8 cellular contexts compared by ENCODE assay signal in the genomic region with DNA sequence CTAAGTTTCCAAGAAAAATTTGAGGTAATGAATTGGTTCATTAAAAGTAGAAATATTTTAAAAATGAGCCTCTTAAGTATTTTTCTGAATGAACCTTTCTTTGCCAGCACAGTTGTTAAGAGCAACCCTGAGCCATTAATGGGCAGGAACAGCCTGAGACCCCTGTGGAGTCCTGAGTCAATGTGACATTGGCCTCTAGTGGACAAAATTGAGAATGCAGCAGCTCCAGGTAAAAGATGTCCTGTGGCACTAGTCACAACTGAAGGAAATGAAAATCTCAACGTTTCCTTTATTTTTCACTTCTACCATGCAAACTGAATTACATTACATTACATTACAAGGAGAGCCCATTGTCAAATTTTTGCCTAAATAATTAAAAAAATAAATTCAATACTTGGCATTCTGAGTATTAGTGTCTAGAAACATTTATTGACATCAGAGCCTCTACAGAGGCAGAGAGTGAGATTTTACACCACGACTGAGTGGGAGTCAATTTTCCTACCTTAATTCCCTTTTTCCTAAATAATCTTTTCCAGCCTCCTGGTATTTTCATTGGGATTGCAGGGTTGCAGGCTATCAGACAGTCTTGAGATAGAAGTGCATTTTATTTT.
A peak's percentile ranks its signal among the peaks of the same experiment; 100 is the strongest.
DNase-seq lines count a peak whose midpoint lies in the region; ATAC-seq lines count a peak whose summit lies in the region.

No MANE protein-coding gene starts in this region.

- H3K36me3 Mint-ChIP-seq in central memory CD8-positive, alpha-beta T cell (ENCODE audit: insufficient read depth), result no peaks in the 10 kb centered on the region

- H3K4me1 Mint-ChIP-seq in central memory CD8-positive, alpha-beta T cell, result no peaks in the 10 kb centered on the region

- no peak overlapping the region for H3K27ac Mint-ChIP-seq in central memory CD8-positive, alpha-beta T cell (ENCODE audit: low read depth)

- H3K27me3 Mint-ChIP-seq in central memory CD8-positive, alpha-beta T cell, result no peaks in the 10 kb centered on the region

- H3K4me3 Mint-ChIP-seq in central memory CD8-positive, alpha-beta T cell, result no peak overlapping the region

- no peaks in the 10 kb centered on the region for H3K9me3 Mint-ChIP-seq in central memory CD8-positive, alpha-beta T cell

- ATAC-seq in GM18517 (IDR thresholded peaks at IDR 0.05; ENCODE audit: unreplicated experiment), result peak; percentile 83
- peak; percentile 73 for ATAC-seq in HG02938 (IDR thresholded peaks at IDR 0.05; ENCODE audit: unreplicated experiment)
- ATAC-seq in central memory CD8-positive, alpha-beta T cell (replicated peaks; ENCODE audit: extremely low read depth, poor library complexity, severe bottlenecking), result peak; percentile 60

- DNase-seq in AG20443 (ENCODE audit: low spot score) (peak; percentile 78), NCI-H146 (lab: John Stamatoyannopoulos, UW) (peak; percentile 91), T1000 (lab: John Stamatoyannopoulos, UW) (peak; percentile 21), kidney glomerular epithelial cell (lab: John Stamatoyannopoulos, UW) (peak; percentile 66)
- DNase-seq in central memory CD8-positive, alpha-beta T cell (ENCODE audit: low spot score in 2 of 2), result peak in 1 of 2 donors; percentile 28
- peak; percentile 9 to 14 for DNase-seq in stimulated activated CD8-positive, alpha-beta memory T cell treated with anti-CD3 and anti-CD28 coated beads, Interleukin-4, amount 100 ng/mL, for 1 hour (ENCODE audit: low read depth in 2 of 2, low spot score in 1 of 2)
